ENCODE assay signal across 24 cellular contexts in genomic region chr18:74333091-74333490, GRCh38. TPM values are rescaled to one million over a fixed set of nuclear protein-coding genes. Genes with fewer than 3 reads are reported as not detected.
"Had no signal": no experiment of that assay in that cellular context is flagged by ENCODE, and none has a peak within 500 bp of the region (broad histone marks: within the 10 kb centered on the region; RNA-seq: fewer than 3 reads in every experiment).

No MANE protein-coding gene starts in this region.

- H3K36me3 ChIP-seq: heart right ventricle, lower lobe of right lung, neural progenitor cell, sigmoid colon, upper lobe of left lung had no signal

- H3K27ac ChIP-seq: heart right ventricle, lower lobe of right lung, neural progenitor cell, sigmoid colon, upper lobe of left lung had no signal

- H3K9me3 ChIP-seq: heart right ventricle, lower lobe of right lung, sigmoid colon, upper lobe of left lung had no signal

- H3K4me3 ChIP-seq: heart right ventricle, lower lobe of right lung, neural progenitor cell, sigmoid colon, upper lobe of left lung had no signal

- H3K4me2 ChIP-seq: neural progenitor cell had no signal

- H2AFZ ChIP-seq: neural progenitor cell had no signal

- ATAC-seq: activated T-cell treated with anti-CD3 and anti-CD28 coated beads, Interleukin-2, amount 50 U/mL, for 72 hours; left cardiac atrium; lower lobe of right lung; naive thymus-derived CD8-positive, alpha-beta T cell had no signal

- H3K27me3 ChIP-seq: heart right ventricle, neural progenitor cell, sigmoid colon, upper lobe of left lung had no signal

- H3K9ac ChIP-seq: neural progenitor cell had no signal

- DNase-seq: activated CD4-positive, alpha-beta memory T cell treated with anti-CD3 and anti-CD28 coated beads for 36 hours; activated CD4-positive, alpha-beta T cell treated with anti-CD3 and anti-CD28 coated beads for 48 hours; activated effector memory CD4-positive, alpha-beta T cell treated with anti-CD3 and anti-CD28 coated beads, Interleukin-2, amount 50 U/mL, for 16 hours; activated naive CD4-positive, alpha-beta T cell treated with anti-CD3 and anti-CD28 coated beads, Interleukin-2, amount 10 ng/mL, durations not matched to agents 7 days and 5 days; activated T-cell treated with anti-CD3 and anti-CD28 coated beads, Interleukin-2, amount 50 U/mL, for 72 hours; anterior cingulate cortex; central memory CD4-positive, alpha-beta T cell; dermis blood vessel endothelial cell; effector memory CD4-positive, alpha-beta T cell; heart right ventricle; islet precursor cell; left cardiac atrium; lower lobe of right lung; naive thymus-derived CD8-positive, alpha-beta T cell; sigmoid colon; stimulated activated CD4-positive, alpha-beta T cell treated with anti-CD3 and anti-CD28 coated beads, Interleukin-4, amount 100 ng/mL, for 1 hour; stimulated activated naive CD4-positive, alpha-beta T cell treated with Interleukin-2 at 50 U/mL for 16 hours; upper lobe of left lung had no signal

- H3K4me1 ChIP-seq: lower lobe of right lung had no signal

RNA-seq across cellular contexts. Expression of gene C18orf63, which starts 17.5 kb away (rescaled TPM):
- total RNA-seq: activated CD4-positive, alpha-beta memory T cell treated with anti-CD3 and anti-CD28 coated beads for 36 hours; activated T-cell treated with anti-CD3 and anti-CD28 coated beads, Interleukin-2, amount 50 U/mL, for 72 hours; dermis blood vessel endothelial cell; fibroblast of villous mesenchyme; heart right ventricle; left cardiac atrium; naive thymus-derived CD8-positive, alpha-beta T cell; osteoblast; posterior vena cava; renal cortical epithelial cell; sigmoid colon; subcutaneous adipose tissue had no signal
